ENCODE assay signal across 30 cellular contexts in the genomic region with DNA sequence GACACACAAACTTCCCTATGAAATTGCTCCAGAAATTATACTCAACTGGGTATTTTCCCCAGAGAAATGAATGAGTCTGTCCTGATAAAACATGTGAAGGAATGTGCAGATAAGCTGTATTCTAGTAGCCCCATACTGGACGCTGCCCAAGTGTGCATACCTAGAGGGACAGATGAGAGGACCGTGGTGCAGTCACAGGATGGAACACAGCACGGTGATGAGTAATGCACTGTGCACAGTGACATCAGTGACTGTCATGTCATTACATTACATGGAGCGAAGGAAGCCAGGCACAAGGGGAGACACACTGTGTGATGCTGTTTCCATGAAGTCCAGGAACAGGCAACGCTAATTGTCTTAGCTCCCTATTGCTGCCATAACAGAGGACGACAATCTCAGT.
"Had no signal": no experiment of that assay in that cellular context is flagged by ENCODE, and none has a peak within 500 bp of the region (broad histone marks: within the 10 kb centered on the region; RNA-seq: fewer than 3 reads in every experiment).

No MANE protein-coding gene starts in this region.

- H3K4me3 ChIP-seq: esophagus muscularis mucosa, stomach, tibial artery, upper lobe of right lung had no signal

- H3K9me3 ChIP-seq: neutrophil, upper lobe of right lung had no signal

- DNase-seq: activated CD4-positive, alpha-beta T cell treated with anti-CD3 and anti-CD28 coated beads for 48 hours; activated CD4-positive, alpha-beta T cell treated with anti-CD3 and anti-CD28 coated beads, Interleukin-2, amount 50 U/mL, for 48 hours; activated CD8-positive, alpha-beta memory T cell treated with anti-CD3 and anti-CD28 coated beads for 24 hours; activated effector memory CD4-positive, alpha-beta T cell treated with anti-CD3 and anti-CD28 coated beads, Interleukin-2, amount 50 U/mL, for 16 hours; activated naive CD4-positive, alpha-beta T cell treated with anti-CD3 and anti-CD28 coated beads for 36 hours; activated naive CD8-positive, alpha-beta T cell treated with anti-CD3 and anti-CD28 coated beads for 36 hours; activated T-cell treated with anti-CD3 and anti-CD28 coated beads, Interleukin-2, amount 50 U/mL, for 1 hour; amniotic stem cell; dermis blood vessel endothelial cell; effector CD4-positive, alpha-beta T cell; hippocampal formation; immature natural killer cell; left colon; mammary epithelial cell; small intestine; stimulated activated CD4-positive, alpha-beta T cell treated with anti-CD3 and anti-CD28 coated beads, Interleukin-1b, Interleukin-23, amount 100 ng/mL, for 48 hours; stimulated activated CD4-positive, alpha-beta T cell treated with anti-CD3 and anti-CD28 coated beads, Interleukin-4, amount 100 ng/mL, for 4 hours; stimulated activated CD8-positive, alpha-beta memory T cell treated with anti-CD3 and anti-CD28 coated beads, Interleukin-4, amount 100 ng/mL, for 48 hours; stimulated activated naive B cell treated with anti-CD40 and anti-IgM and Interleukin-4, amounts not matched to agents 10 μg/mL and 1 μg/mL and 100 μg/mL, for 72 hours; stomach; tibial artery; upper lobe of right lung had no signal

- H3K4me1 ChIP-seq: esophagus muscularis mucosa, stomach, tibial artery, upper lobe of right lung had no signal

- H3K27me3 ChIP-seq: neutrophil, stomach, tibial artery, upper lobe of right lung had no signal

- H3K27me3 Mint-ChIP-seq: activated naive CD8-positive, alpha-beta T cell treated with anti-CD3 and anti-CD28 coated beads for 36 hours; progenitor cell of endocrine pancreas; stimulated activated naive B cell treated with anti-CD40 and anti-IgM and Interleukin-4, amounts not matched to agents 10 μg/mL and 1 μg/mL and 100 μg/mL, for 72 hours had no signal

- ATAC-seq: activated CD4-positive, CD25-positive, alpha-beta regulatory T cell treated with anti-CD3 and anti-CD28 coated beads, Interleukin-2, amount 50 U/mL, for 24 hours; left colon; sciatic nerve; stimulated activated naive B cell treated with anti-CD40 and anti-IgM and Interleukin-4, amounts not matched to agents 10 μg/mL and 1 μg/mL and 100 μg/mL, for 72 hours; upper lobe of right lung had no signal

- H3K4me1 Mint-ChIP-seq: activated naive CD8-positive, alpha-beta T cell treated with anti-CD3 and anti-CD28 coated beads for 36 hours; immature natural killer cell; nephron; stimulated activated naive B cell treated with anti-CD40 and anti-IgM and Interleukin-4, amounts not matched to agents 10 μg/mL and 1 μg/mL and 100 μg/mL, for 72 hours had no signal

- H3K27ac Mint-ChIP-seq: activated naive CD4-positive, alpha-beta T cell treated with anti-CD3 and anti-CD28 coated beads for 36 hours; activated naive CD8-positive, alpha-beta T cell treated with anti-CD3 and anti-CD28 coated beads for 36 hours; activated T-helper 1 cell treated with anti-CD3 and anti-CD28 coated beads, Interleukin-12 subunit alpha, Interleukin-12 subunit beta, Interleukin-2, Interleukin-4 antibody, amounts not matched to agents 30 ng/mL and 10 ng/mL and 1 ng/mL, durations not matched to agents 14 hours and 24 hours and 36 hours; immature natural killer cell; nephron; progenitor cell of endocrine pancreas; stimulated activated naive B cell treated with anti-CD40 and anti-IgM and Interleukin-4, amounts not matched to agents 10 μg/mL and 1 μg/mL and 100 μg/mL, for 72 hours had no signal

- H3K36me3 ChIP-seq: esophagus muscularis mucosa, neutrophil, stomach, tibial artery, upper lobe of right lung had no signal

- H3K36me3 Mint-ChIP-seq: activated naive CD8-positive, alpha-beta T cell treated with anti-CD3 and anti-CD28 coated beads for 36 hours had no signal

- H3K4me3 Mint-ChIP-seq: activated naive CD4-positive, alpha-beta T cell treated with anti-CD3 and anti-CD28 coated beads for 36 hours; activated naive CD8-positive, alpha-beta T cell treated with anti-CD3 and anti-CD28 coated beads for 36 hours; activated T-helper 1 cell treated with anti-CD3 and anti-CD28 coated beads, Interleukin-12 subunit alpha, Interleukin-12 subunit beta, Interleukin-2, Interleukin-4 antibody, amounts not matched to agents 30 ng/mL and 10 ng/mL and 1 ng/mL, durations not matched to agents 14 hours and 24 hours and 36 hours; immature natural killer cell; nephron; stimulated activated naive B cell treated with anti-CD40 and anti-IgM and Interleukin-4, amounts not matched to agents 10 μg/mL and 1 μg/mL and 100 μg/mL, for 72 hours had no signal

- H3K27ac ChIP-seq: esophagus muscularis mucosa, neutrophil, stomach, tibial artery, upper lobe of right lung, VCaP had no signal
